In the genomic region with DNA sequence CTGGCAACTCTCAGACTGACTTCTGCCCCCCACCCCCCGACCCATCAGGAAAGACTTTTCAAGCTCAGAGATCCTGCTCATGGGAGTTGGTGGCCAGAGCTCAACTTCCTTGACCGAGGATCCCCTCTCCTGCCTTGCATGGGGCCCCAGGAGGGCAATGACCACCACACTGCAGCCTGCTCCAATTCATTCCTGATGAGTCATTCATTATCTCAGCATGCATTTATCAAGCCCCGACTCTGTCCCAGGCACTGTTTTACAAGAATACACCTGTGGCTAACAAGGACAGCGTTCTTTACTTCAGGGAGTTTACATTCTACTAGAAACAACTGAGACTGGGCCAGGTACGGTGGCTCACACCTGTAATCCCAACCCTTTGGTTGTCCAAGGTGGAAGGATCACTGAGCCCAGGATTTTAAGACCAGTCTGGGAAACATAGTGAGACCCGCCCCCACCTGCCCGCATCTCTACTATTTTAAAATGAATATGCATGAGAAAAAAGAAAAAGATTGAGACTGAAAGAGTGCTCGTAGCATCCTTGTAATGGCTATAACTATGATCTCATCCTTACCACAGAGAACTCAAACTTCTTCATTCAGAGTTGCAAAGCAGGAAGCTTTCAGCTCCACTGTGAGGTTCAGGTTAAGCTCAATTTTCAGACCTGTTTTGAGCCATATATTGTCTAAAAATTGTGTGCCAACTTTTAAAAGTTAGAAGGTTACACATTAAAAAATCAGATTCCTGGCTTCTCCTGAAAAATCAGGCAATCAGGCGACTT, we compare ENCODE assay signal across 14 cellular contexts.
"Had no signal": no experiment of that assay in that cellular context is flagged by ENCODE, and none has a peak within 500 bp of the region (broad histone marks: within the 10 kb centered on the region; RNA-seq: fewer than 3 reads in every experiment).

No MANE protein-coding gene starts in this region.

- H3K9me3 ChIP-seq: gastroesophageal sphincter, pancreas, testis had no signal

- H3K4me1 Mint-ChIP-seq: activated CD4-positive, alpha-beta memory T cell treated with anti-CD3 and anti-CD28 coated beads, Interleukin-2, amount 10 ng/mL, durations not matched to agents 7 days and 5 days; activated naive CD8-positive, alpha-beta T cell treated with anti-CD3 and anti-CD28 coated beads, Interleukin-2, amount 50 U/mL, for 24 hours had no signal

- H3K9me3 Mint-ChIP-seq: activated CD4-positive, alpha-beta memory T cell treated with anti-CD3 and anti-CD28 coated beads, Interleukin-2, amount 10 ng/mL, durations not matched to agents 7 days and 5 days; activated naive CD8-positive, alpha-beta T cell treated with anti-CD3 and anti-CD28 coated beads, Interleukin-2, amount 50 U/mL, for 24 hours; stimulated activated naive CD8-positive, alpha-beta T cell treated with anti-CD3 and anti-CD28 coated beads, Interleukin-15, amount 100 ng/mL, for 72 hours had no signal

- DNase-seq: activated CD4-positive, alpha-beta memory T cell treated with anti-CD3 and anti-CD28 coated beads, Interleukin-2, amount 10 ng/mL, durations not matched to agents 7 days and 5 days; activated naive CD4-positive, alpha-beta T cell treated with Interleukin-2 at 50 U/mL for 16 hours; activated naive CD8-positive, alpha-beta T cell treated with anti-CD3 and anti-CD28 coated beads, Interleukin-2, amount 50 U/mL, for 24 hours; cortex of kidney; effector CD8-positive, alpha-beta T cell; midbrain; pancreas; stimulated activated CD4-positive, alpha-beta T cell treated with anti-CD3 and anti-CD28 coated beads, Interleukin-15, amount 100 ng/mL, for 24 hours; stimulated activated CD4-positive, alpha-beta T cell treated with anti-CD3 and anti-CD28 coated beads, Interleukin-4, amount 100 ng/mL, for 4 hours; stimulated activated naive CD8-positive, alpha-beta T cell treated with anti-CD3 and anti-CD28 coated beads, Interleukin-15, amount 100 ng/mL, for 72 hours; T1000; testis had no signal

- H3K27ac Mint-ChIP-seq: activated CD4-positive, alpha-beta memory T cell treated with anti-CD3 and anti-CD28 coated beads, Interleukin-2, amount 10 ng/mL, durations not matched to agents 7 days and 5 days; activated naive CD8-positive, alpha-beta T cell treated with anti-CD3 and anti-CD28 coated beads, Interleukin-2, amount 50 U/mL, for 24 hours; stimulated activated naive CD8-positive, alpha-beta T cell treated with anti-CD3 and anti-CD28 coated beads, Interleukin-15, amount 100 ng/mL, for 72 hours had no signal

- H3K27me3 ChIP-seq: cardiac muscle cell, gastroesophageal sphincter, testis had no signal

- H3K4me1 ChIP-seq: gastroesophageal sphincter, pancreas, testis had no signal

- H3K4me3 Mint-ChIP-seq: activated CD4-positive, alpha-beta memory T cell treated with anti-CD3 and anti-CD28 coated beads, Interleukin-2, amount 10 ng/mL, durations not matched to agents 7 days and 5 days; activated naive CD8-positive, alpha-beta T cell treated with anti-CD3 and anti-CD28 coated beads, Interleukin-2, amount 50 U/mL, for 24 hours; stimulated activated naive CD8-positive, alpha-beta T cell treated with anti-CD3 and anti-CD28 coated beads, Interleukin-15, amount 100 ng/mL, for 72 hours had no signal

- ATAC-seq: activated naive CD8-positive, alpha-beta T cell treated with anti-CD3 and anti-CD28 coated beads, Interleukin-2, amount 50 U/mL, for 24 hours; gastroesophageal sphincter; pancreas; stimulated activated naive CD8-positive, alpha-beta T cell treated with anti-CD3 and anti-CD28 coated beads, Interleukin-15, amount 100 ng/mL, for 72 hours had no signal

- H3K4me3 ChIP-seq: cardiac muscle cell, gastroesophageal sphincter, pancreas, testis had no signal

- H3K36me3 ChIP-seq: cardiac muscle cell, pancreas had no signal

- H3K27ac ChIP-seq: cardiac muscle cell, gastroesophageal sphincter, pancreas, testis had no signal
